Comparison of ENCODE assay signal across 3 cellular contexts in genomic region chr2:39183673-39184072, GRCh38.
TF ChIP-seq lines count a peak whose summit lies in the region.

No MANE protein-coding gene starts in this region.

TF ChIP-seq in A549, 52 proteins besides CTCF, POLR2A, EP300 and RAD21:
- TF ChIP-seq REST (IDR thresholded peaks at IDR 0.05) (peak; percentile 50; the same call in 1 of the 2 replicates), KDM1A (IDR thresholded peaks at IDR 0.05; ENCODE audit: low read depth) (no peak), CEBPB (IDR thresholded peaks at IDR 0.05) (no peak), MAFK (IDR thresholded peaks at IDR 0.05; ENCODE audit: partially characterized antibody) (no peak), USF2 (IDR thresholded peaks at IDR 0.05) (no peak)

TF ChIP-seq in GM23338, 12 proteins besides CTCF, POLR2A, EP300 and RAD21 (continued from another document):
- TF ChIP-seq ZNF462 (CRISPR knock-in tag; IDR thresholded peaks at IDR 0.05): no peak
- no peak for TF ChIP-seq ZNF331 (CRISPR knock-in tag; IDR thresholded peaks at IDR 0.05; ENCODE audit: low read depth)
- peak; percentile 55 for TF ChIP-seq REST (IDR thresholded peaks at IDR 0.05; ENCODE audit: unreplicated experiment)

TF ChIP-seq in Ishikawa, 13 proteins besides CTCF, POLR2A, EP300 and RAD21 (continued from another document):
- TF ChIP-seq REST (IDR thresholded peaks at IDR 0.05; ENCODE audit: low read depth): peak; percentile 79
- TF ChIP-seq EGR1 (IDR thresholded peaks at IDR 0.05): no peak
- no peak for TF ChIP-seq TAF1 (IDR thresholded peaks at IDR 0.05; ENCODE audit: low read depth)
